ENCODE assay signal across 15 cellular contexts in genomic region chr20:8078528-8078914, GRCh38. TPM values are rescaled to one million over a fixed set of nuclear protein-coding genes. Genes with fewer than 3 reads are reported as not detected.
DNase-seq lines count a peak whose midpoint lies in the region; ATAC-seq, FAIRE-seq and TF ChIP-seq lines count a peak whose summit lies in the region.
"Had no signal": no experiment of that assay in that cellular context is flagged by ENCODE, and none has a peak within 500 bp of the region (broad histone marks: within the 10 kb centered on the region; RNA-seq: fewer than 3 reads in every experiment).

No MANE protein-coding gene starts in this region.

- FAIRE-seq in endothelial cell of umbilical vein (lab: Jason Lieb, UNC): no peak
- FAIRE-seq: HTR-8/SVneo, K562 had no signal

- ATAC-seq in right cardiac atrium: peak; percentile 58 to 81
- ATAC-seq: GM23338, K562 had no signal

- CTCF ChIA-PET in endothelial cell of umbilical vein (lab: Charles Lee): no interaction called here

- no TSS peak for BruUV-seq in endothelial cell of umbilical vein (replicated peaks; lab: Mats Ljungman, UMichigan)

- H4K20me1 ChIP-seq in endothelial cell of umbilical vein (replicated peaks; ENCODE audit: control insufficient read depth, extremely low read depth, insufficient read depth, low read length): no peaks in the 10 kb centered on the region

- DNase-seq in right cardiac atrium (no peak), cardiac septum (ENCODE audit: low spot score) (no peak), endothelial cell of umbilical vein (ENCODE audit: low read depth, low spot score) (peak; percentile 64), 8988T (no peak), GM20000 (ENCODE audit: low spot score) (no peak), midbrain (lab: John Stamatoyannopoulos, UW) (no peak)
- DNase-seq: CD8-positive, alpha-beta memory T cell; NCI-H1105; NCI-H1694 treated with DMSO at 0.1 percent for 48 hours; NCI-H2171; SJCRH30 had no signal

- peak overlapping the region; percentile 72 for H2AFZ ChIP-seq in endothelial cell of umbilical vein (ENCODE audit: low read depth, low read length)
- H2AFZ ChIP-seq: GM23338 had no signal

- H3K4me1 ChIP-seq in right cardiac atrium (ENCODE audit: control insufficient read depth, insufficient read depth, low read length) (no peaks in the 10 kb centered on the region), endothelial cell of umbilical vein (ENCODE audit: control insufficient read depth, extremely low read depth, insufficient read depth, low read length) (peaks cover 12% of the 10 kb centered on the region), mesodermal cell (ENCODE audit: control insufficient read depth, insufficient read depth, low read length, poor library complexity, severe bottlenecking) (peaks cover 5% of the 10 kb centered on the region)

- no peak overlapping the region for H3K27ac ChIP-seq in right cardiac atrium (ENCODE audit: low read length)
- H3K27ac ChIP-seq in endothelial cell of umbilical vein (ENCODE audit: insufficient read depth, low read depth, low read length): peak overlapping the region; percentile 14
- peak overlapping the region; percentile 26 for H3K27ac ChIP-seq in mesodermal cell (ENCODE audit: low read depth, low read length, severe bottlenecking)
- H3K27ac ChIP-seq: SJCRH30 had no signal

- H3K9me3 ChIP-seq in right cardiac atrium (ENCODE audit: control insufficient read depth, low read length) (no peaks in the 10 kb centered on the region), endothelial cell of umbilical vein (replicated peaks; ENCODE audit: control insufficient read depth, insufficient read depth, low read length) (no peaks in the 10 kb centered on the region), mesodermal cell (ENCODE audit: control insufficient read depth, low read length) (no peaks in the 10 kb centered on the region)
- H3K9me3 ChIP-seq: SJCRH30 had no signal

- intact Hi-C loops in right cardiac atrium (cut with DNase I) (no loop called here), cardiac septum (cut with DNase I) (no loop called here), endothelial cell of umbilical vein (cut with micrococcal nuclease) (no loop called here)

- H3K4me3 ChIP-seq in right cardiac atrium (ENCODE audit: low read length): no peak overlapping the region
- no peak overlapping the region for H3K4me3 ChIP-seq in endothelial cell of umbilical vein (replicated peaks in 1 of 3; ENCODE audit: insufficient read depth in 1 of 3, low read depth in 1 of 3, low read length in 3 of 3)
- H3K4me3 ChIP-seq in mesodermal cell (ENCODE audit: extremely low read depth, insufficient read depth, low read length, poor library complexity, severe bottlenecking): no peak overlapping the region
- H3K4me3 ChIP-seq: GM23338, K562, SJCRH30 had no signal

- POLR2A ChIA-PET in endothelial cell of umbilical vein (lab: Charles Lee): no interaction called here

- H3K27me3 ChIP-seq in right cardiac atrium (ENCODE audit: control insufficient read depth, insufficient read depth): no peaks in the 10 kb centered on the region
- no peaks in the 10 kb centered on the region for H3K27me3 ChIP-seq in endothelial cell of umbilical vein (ENCODE audit: control insufficient read depth in 2 of 2, insufficient read depth in 2 of 2, low read length in 2 of 2)
- H3K27me3 ChIP-seq: SJCRH30 had no signal

- TF ChIP-seq CTCF in endothelial cell of umbilical vein (IDR thresholded peaks at IDR 0.05; ENCODE audit: extremely low read depth in 1 of 2, insufficient read depth in 1 of 2, low read depth in 1 of 2, low read length in 2 of 2) (no peak), GM20000 (IDR thresholded peaks at IDR 0.05; ENCODE audit: extremely low read depth, missing control alignments) (no peak)

- 35% methylated on average over 4 of the region's 4 CpGs for WGBS in right cardiac atrium
- 88 to 100% methylated on average over 1 of the region's 4 CpGs for WGBS in mesodermal cell (ENCODE audit: insufficient coverage in 2 of 2), 2 experiments

- no peaks in the 10 kb centered on the region for H3K9me1 ChIP-seq in endothelial cell of umbilical vein (replicated peaks; ENCODE audit: control insufficient read depth, extremely low read depth, insufficient read depth, low read length)

- H3K9ac ChIP-seq in endothelial cell of umbilical vein (replicated peaks; ENCODE audit: extremely low read depth, insufficient read depth, low read length): no peak overlapping the region

- H3K36me3 ChIP-seq in endothelial cell of umbilical vein (ENCODE audit: control insufficient read depth in 2 of 2, extremely low read depth in 1 of 2, insufficient read depth in 2 of 2, low read length in 2 of 2): no peaks in the 10 kb centered on the region
- no peaks in the 10 kb centered on the region for H3K36me3 ChIP-seq in mesodermal cell (ENCODE audit: control insufficient read depth, insufficient read depth, low read length)
- H3K36me3 ChIP-seq: SJCRH30 had no signal

- no peak for TF ChIP-seq POLR2A in endothelial cell of umbilical vein (IDR thresholded peaks at IDR 0.05; ENCODE audit: low read depth, low read length)

- H3K79me2 ChIP-seq in endothelial cell of umbilical vein (ENCODE audit: control insufficient read depth, insufficient read depth, low read length): no peaks in the 10 kb centered on the region

- dilution Hi-C loops in endothelial cell of umbilical vein (cut with MboI; ENCODE audit: extremely low pct_ligation_motif_present, low sequenced_read_pairs): no loop called here

- peak overlapping the region; percentile 32 for H3K4me2 ChIP-seq in endothelial cell of umbilical vein (ENCODE audit: insufficient read depth, low read length)
- H3K4me2 ChIP-seq: GM23338 had no signal

TF ChIP-seq in endothelial cell of umbilical vein, 7 proteins besides CTCF, POLR2A, EP300 and RAD21:
- TF ChIP-seq FOS (IDR thresholded peaks at IDR 0.05; ENCODE audit: borderline replicate concordance, insufficient read depth, low read length) (no peak), POLR2AphosphoS5 (IDR thresholded peaks at IDR 0.05; ENCODE audit: insufficient read depth, low read depth, low read length) (no peak), JUN (IDR thresholded peaks at IDR 0.05; ENCODE audit: borderline replicate concordance, insufficient read depth, insufficient read length, low read depth) (peak; percentile 20)

RNA-seq across cellular contexts. Expression of gene PLCB1, which starts 53.5 kb away (rescaled TPM):
- total RNA-seq in right cardiac atrium (10 to 100 TPM; 11.4 to 20.3 (median 14.1) TPM), cardiac septum (7.3 TPM), endothelial cell of umbilical vein (38.6 and 53.4 TPM in 2 replicates)
- polyA plus RNA-seq in right cardiac atrium (7.6 TPM), endothelial cell of umbilical vein (5.7 and 10.2 TPM in 2 replicates)
- 11.0 and 11.4 TPM in 2 replicates for polyA plus RNA-seq in endothelial cell of umbilical vein (2011; cell fraction: cytosol; rRNA removed)
- 24.3 and 27.6 TPM in 2 replicates for polyA plus RNA-seq in endothelial cell of umbilical vein (2011; cell fraction: nucleus; rRNA removed)
- polyA plus RNA-seq in endothelial cell of umbilical vein (2012): 13.4 and 15.1 TPM in 2 replicates
- polyA minus RNA-seq in endothelial cell of umbilical vein: 50.0 and 58.0 TPM in 2 replicates
- 0.61 TPM for polyA minus RNA-seq in endothelial cell of umbilical vein (2011; cell fraction: cytosol; rRNA and poly(A)+ RNA removed)
- 229 and 237 TPM in 2 replicates for polyA minus RNA-seq in endothelial cell of umbilical vein (2011; cell fraction: nucleus; rRNA and poly(A)+ RNA removed)
- 9.8 TPM for polyA plus RNA-seq in mesodermal cell (2013, experiment 1 of 2)
- 8.7 TPM for polyA plus RNA-seq in mesodermal cell (2013, experiment 2 of 2)

RNA-seq across cellular contexts. Expression of gene TMX4, which starts 59.0 kb away (rescaled TPM):
- total RNA-seq in right cardiac atrium (100 to 1,000 TPM; 194 to 220 (median 209) TPM), cardiac septum (91.1 TPM), endothelial cell of umbilical vein (26.9 and 30.3 TPM in 2 replicates)
- polyA plus RNA-seq in right cardiac atrium (77.1 TPM), endothelial cell of umbilical vein (5.4 and 6.5 TPM in 2 replicates)
- polyA plus RNA-seq in endothelial cell of umbilical vein (2011; cell fraction: cytosol; rRNA removed): 8.2 TPM in 2 replicates
- polyA plus RNA-seq in endothelial cell of umbilical vein (2011; cell fraction: nucleus; rRNA removed): 3.2 and 4.6 TPM in 2 replicates
- polyA plus RNA-seq in endothelial cell of umbilical vein (2012): 12.9 and 14.6 TPM in 2 replicates
- 15.8 and 18.1 TPM in 2 replicates for polyA minus RNA-seq in endothelial cell of umbilical vein
- 3.6 TPM for polyA minus RNA-seq in endothelial cell of umbilical vein (2011; cell fraction: cytosol; rRNA and poly(A)+ RNA removed)
- polyA minus RNA-seq in endothelial cell of umbilical vein (2011; cell fraction: nucleus; rRNA and poly(A)+ RNA removed): 5.3 and 7.7 TPM in 2 replicates
- polyA plus RNA-seq in mesodermal cell (2013, experiment 1 of 2): 12.5 TPM
- polyA plus RNA-seq in mesodermal cell (2013, experiment 2 of 2): 13.6 TPM
